ENCODE assay signal across 8 cellular contexts in genomic region chr22:27866136-27867091, GRCh38. TPM values are rescaled to one million over a fixed set of nuclear protein-coding genes. Genes with fewer than 3 reads are reported as not detected.
DNase-seq lines count a peak whose midpoint lies in the region; FAIRE-seq and TF ChIP-seq lines count a peak whose summit lies in the region.

No MANE protein-coding gene starts in this region.

- intact Hi-C loops in PC-9 (cut with micrococcal nuclease; ENCODE audit: unreplicated experiment) (no loop called here), endothelial cell of umbilical vein (cut with micrococcal nuclease) (no loop called here)

- H3K9ac ChIP-seq in endothelial cell of umbilical vein (replicated peaks; ENCODE audit: extremely low read depth, insufficient read depth, low read length): no peak overlapping the region

- no peaks in the 10 kb centered on the region for H3K27me3 ChIP-seq in PC-9 (ENCODE audit: insufficient read depth, low read depth)
- no peaks in the 10 kb centered on the region for H3K27me3 ChIP-seq in endothelial cell of umbilical vein (ENCODE audit: control insufficient read depth in 2 of 2, insufficient read depth in 2 of 2, low read length in 2 of 2)
- no peaks in the 10 kb centered on the region for H3K27me3 ChIP-seq in osteoblast (ENCODE audit: insufficient read depth, low read length)

- DNase-seq in AG08395 (ENCODE audit: low spot score) (peak; percentile 63), PC-9 (peak in 1 of 2 experiments; percentile 91), endothelial cell of umbilical vein (ENCODE audit: low read depth, low spot score) (peak; percentile 33), osteoblast (ENCODE audit: insufficient read length, low spot score, missing footprints) (no peak), GM12891 (ENCODE audit: insufficient read length, low spot score) (no peak), ureter (ENCODE audit: low spot score) (no peak), NOMO-1 treated with DMSO at 0.1 percent for 48 hours (lab: John Stamatoyannopoulos, UW; ENCODE audit: unreplicated experiment) (no peak), GM19239 (ENCODE audit: insufficient read length, low spot score) (no peak)

- CTCF ChIA-PET in PC-9 (lab: Charles Lee): no interaction called here
- CTCF ChIA-PET in endothelial cell of umbilical vein (lab: Charles Lee): interaction anchor here (0.8 to 1.7 kb wide), 2 partner anchors 13 to 15 kb away, joined by 3 to 6 read pairs; no protein-coding TSS in a partner anchor

- FAIRE-seq in endothelial cell of umbilical vein (lab: Jason Lieb, UNC) (no peak), GM12891 (lab: Jason Lieb, UNC) (no peak), GM19239 (lab: Jason Lieb, UNC) (no peak)

- H4K20me1 ChIP-seq in PC-9 (ENCODE audit: insufficient read depth): peaks cover 12% of the 10 kb centered on the region
- no peaks in the 10 kb centered on the region for H4K20me1 ChIP-seq in endothelial cell of umbilical vein (replicated peaks; ENCODE audit: control insufficient read depth, extremely low read depth, insufficient read depth, low read length)
- no peaks in the 10 kb centered on the region for H4K20me1 ChIP-seq in osteoblast (ENCODE audit: insufficient read depth, low read length)

- no peak for TF ChIP-seq CTCF in PC-9 (conservative IDR thresholded peaks at IDR 0.05)
- TF ChIP-seq CTCF in endothelial cell of umbilical vein (IDR thresholded peaks at IDR 0.05; ENCODE audit: extremely low read depth in 1 of 2, insufficient read depth in 1 of 2, low read depth in 1 of 2, low read length in 2 of 2): no peak
- TF ChIP-seq CTCF in osteoblast (IDR thresholded peaks at IDR 0.05; ENCODE audit: extremely low read depth, low read depth, low read length): no peak

- peak overlapping the region; percentile 32 for H3K4me2 ChIP-seq in PC-9
- H3K4me2 ChIP-seq in endothelial cell of umbilical vein (ENCODE audit: insufficient read depth, low read length): no peak overlapping the region
- peak overlapping the region; percentile 45 for H3K4me2 ChIP-seq in osteoblast (ENCODE audit: insufficient read depth, low read length)

- TF ChIP-seq POLR2A in endothelial cell of umbilical vein (IDR thresholded peaks at IDR 0.05; ENCODE audit: low read depth, low read length) (no peak), GM12891 (IDR thresholded peaks at IDR 0.05; ENCODE audit: low read depth, low read length) (no peak)

- H3K4me3 ChIP-seq in PC-9 (no peak overlapping the region), endothelial cell of umbilical vein (replicated peaks in 1 of 3; ENCODE audit: insufficient read depth in 1 of 3, low read depth in 1 of 3, low read length in 3 of 3) (no peak overlapping the region), osteoblast (ENCODE audit: insufficient read depth, low read length) (no peak overlapping the region)

- dilution Hi-C loops in endothelial cell of umbilical vein (cut with MboI; ENCODE audit: extremely low pct_ligation_motif_present, low sequenced_read_pairs): no loop called here

- H3K9me3 ChIP-seq in PC-9 (ENCODE audit: insufficient read depth, low read depth) (no peaks in the 10 kb centered on the region), endothelial cell of umbilical vein (replicated peaks; ENCODE audit: control insufficient read depth, insufficient read depth, low read length) (no peaks in the 10 kb centered on the region), osteoblast (ENCODE audit: low read depth, low read length) (no peaks in the 10 kb centered on the region)

- H3K4me1 ChIP-seq in PC-9 (replicated peaks; ENCODE audit: insufficient read depth) (peaks cover 26% of the 10 kb centered on the region), endothelial cell of umbilical vein (ENCODE audit: control insufficient read depth, extremely low read depth, insufficient read depth, low read length) (peaks cover 17% of the 10 kb centered on the region), osteoblast (ENCODE audit: insufficient read depth, low read length) (peaks cover 34% of the 10 kb centered on the region)

- peaks cover 29% of the 10 kb centered on the region for H3F3A ChIP-seq in PC-9 (ENCODE audit: insufficient read depth, low read depth)

- no peaks in the 10 kb centered on the region for H3K9me2 ChIP-seq in PC-9 (ENCODE audit: insufficient read depth)

- H3K79me2 ChIP-seq in PC-9 (ENCODE audit: low read depth): peaks cover 16% of the 10 kb centered on the region
- peaks cover 56% of the 10 kb centered on the region for H3K79me2 ChIP-seq in endothelial cell of umbilical vein (ENCODE audit: control insufficient read depth, insufficient read depth, low read length)
- peaks cover 56% of the 10 kb centered on the region for H3K79me2 ChIP-seq in osteoblast (ENCODE audit: insufficient read depth, low read length)

- H3K9me1 ChIP-seq in endothelial cell of umbilical vein (replicated peaks; ENCODE audit: control insufficient read depth, extremely low read depth, insufficient read depth, low read length): no peaks in the 10 kb centered on the region

- H3K27ac ChIP-seq in PC-9 (peak overlapping the region; percentile 80), endothelial cell of umbilical vein (ENCODE audit: insufficient read depth, low read depth, low read length) (peak overlapping the region; percentile 26), osteoblast (ENCODE audit: low read depth, low read length) (peak overlapping the region; percentile 85)

- BruUV-seq in PC-9 (replicated peaks; lab: Mats Ljungman, UMichigan) (no TSS peak), endothelial cell of umbilical vein (replicated peaks; lab: Mats Ljungman, UMichigan) (no TSS peak)

- H2AFZ ChIP-seq in PC-9 (no peak overlapping the region), endothelial cell of umbilical vein (ENCODE audit: low read depth, low read length) (no peak overlapping the region), osteoblast (ENCODE audit: low read length) (no peak overlapping the region)

- POLR2A ChIA-PET in PC-9 (lab: Charles Lee; ENCODE audit: unreplicated experiment): no interaction called here
- POLR2A ChIA-PET in endothelial cell of umbilical vein (lab: Charles Lee): no interaction called here

- peaks cover 19% of the 10 kb centered on the region; the same call in 1 of the 2 replicates for H3K36me3 ChIP-seq in PC-9 (ENCODE audit: low read depth)
- peaks cover 4 to 19% of the 10 kb centered on the region in 2 experiments for H3K36me3 ChIP-seq in endothelial cell of umbilical vein (ENCODE audit: control insufficient read depth in 2 of 2, extremely low read depth in 1 of 2, insufficient read depth in 2 of 2, low read length in 2 of 2)
- H3K36me3 ChIP-seq in osteoblast (ENCODE audit: insufficient read depth, low read length): peaks cover 16% of the 10 kb centered on the region

TF ChIP-seq in endothelial cell of umbilical vein, 7 proteins besides CTCF, POLR2A, EP300 and RAD21:
- TF ChIP-seq JUN (IDR thresholded peaks at IDR 0.05; ENCODE audit: borderline replicate concordance, insufficient read depth, insufficient read length, low read depth): no peak
- peak; percentile 36 for TF ChIP-seq FOS (IDR thresholded peaks at IDR 0.05; ENCODE audit: borderline replicate concordance, insufficient read depth, low read length)

TF ChIP-seq in GM12891, 5 proteins besides CTCF, POLR2A, EP300 and RAD21:
- TF ChIP-seq PAX5 (IDR thresholded peaks at IDR 0.05; ENCODE audit: insufficient read depth, low read length, severe bottlenecking) (no peak), POU2F2 (IDR thresholded peaks at IDR 0.05; ENCODE audit: low read depth, low read length) (no peak)

RNA-seq across cellular contexts. Expression of gene PITPNB, which starts 52.6 kb away (rescaled TPM):
- total RNA-seq in PC-9 (2021): 37.1 and 49.6 TPM in 2 replicates
- 108 and 109 TPM in 2 replicates for total RNA-seq in endothelial cell of umbilical vein
- 26.3 and 29.7 TPM in 2 replicates for polyA plus RNA-seq in endothelial cell of umbilical vein
- polyA plus RNA-seq in endothelial cell of umbilical vein (2011; cell fraction: cytosol; rRNA removed): 35.6 and 36.6 TPM in 2 replicates
- polyA plus RNA-seq in endothelial cell of umbilical vein (2011; cell fraction: nucleus; rRNA removed): 57.1 and 71.9 TPM in 2 replicates
- polyA plus RNA-seq in endothelial cell of umbilical vein (2012): 65.7 and 80.5 TPM in 2 replicates
- 51.8 and 62.6 TPM in 2 replicates for polyA minus RNA-seq in endothelial cell of umbilical vein
- polyA minus RNA-seq in endothelial cell of umbilical vein (2011; cell fraction: cytosol; rRNA and poly(A)+ RNA removed): 23.5 TPM
- polyA minus RNA-seq in endothelial cell of umbilical vein (2011; cell fraction: nucleus; rRNA and poly(A)+ RNA removed): 78.0 and 133 TPM in 2 replicates
- total RNA-seq in osteoblast: 30.6 and 30.8 TPM in 2 replicates
- polyA plus RNA-seq in GM12891 (2012; ENCODE audit: low read depth, missing spikeins): 34.9 TPM
- total RNA-seq in ureter: 93.7 TPM

Comparison
In these comparisons a context has a peak if more than half of its experiments do, and no peak if none do; other contexts are left out.
1. DNase-seq: peak in AG08395 (single experiment) and endothelial cell of umbilical vein (single experiment); none in osteoblast (single experiment), GM12891 (single experiment), ureter (single experiment), NOMO-1 treated with DMSO at 0.1 percent for 48 hours (single experiment) and GM19239 (single experiment).
2. H3K27ac ChIP-seq: peak in every context shown above with its lines; median percentile 85 in osteoblast; 80 in PC-9; 26 in endothelial cell of umbilical vein.